Comparison of ENCODE assay signal across 8 cellular contexts in genomic region chr7:30164567-30164966, GRCh38. TPM values are rescaled to one million over a fixed set of nuclear protein-coding genes. Genes with fewer than 3 reads are reported as not detected.
A peak's percentile ranks its signal among the peaks of the same experiment; 100 is the strongest.
DNase-seq lines count a peak whose midpoint lies in the region; ATAC-seq and TF ChIP-seq lines count a peak whose summit lies in the region.

No MANE protein-coding gene starts in this region.

- H3K4me1 ChIP-seq in suprapubic skin = peaks cover 66% of the 10 kb centered on the region

- TF ChIP-seq CTCF in astrocyte of the cerebellum (IDR thresholded peaks at IDR 0.05; ENCODE audit: low read depth, low read length, missing control alignments) = peak; percentile 50
- peak; percentile 35 to 49 for TF ChIP-seq CTCF in suprapubic skin (IDR thresholded peaks at IDR 0.05)

- H3K27ac ChIP-seq in suprapubic skin = no peak overlapping the region

- TF ChIP-seq POLR2A in suprapubic skin (IDR thresholded peaks at IDR 0.05) = no peak

- DNase-seq in DMS 273 treated with DMSO at 0.1 percent for 48 hours (lab: John Stamatoyannopoulos, UW) = peak; percentile 71
- peak; percentile 48 for DNase-seq in NCI-H526 treated with DMSO at 0.1 percent for 48 hours (lab: John Stamatoyannopoulos, UW)
- peak; percentile 58 for DNase-seq in astrocyte of the cerebellum (ENCODE audit: low read depth)
- peak; percentile 73 for DNase-seq in iPS-NIHi7 (ENCODE audit: extremely low spot score)
- DNase-seq in suprapubic skin (ENCODE audit: low spot score in 2 of 2) = no peak

- no peaks in the 10 kb centered on the region for H3K9me3 ChIP-seq in suprapubic skin

- in situ Hi-C loops in astrocyte of the cerebellum (cut with HindIII; ENCODE audit: low sequenced_read_pairs) = no loop called here

- H3K4me3 ChIP-seq in astrocyte of the cerebellum (ENCODE audit: low read depth, low read length) = no peak overlapping the region
- H3K4me3 ChIP-seq in suprapubic skin = no peak overlapping the region

- ATAC-seq in HG02798 (IDR thresholded peaks at IDR 0.05; ENCODE audit: poor library complexity, unreplicated experiment) = peak; percentile 35
- ATAC-seq in GM18517 (IDR thresholded peaks at IDR 0.05; ENCODE audit: unreplicated experiment) = no peak
- ATAC-seq in HG03095 (IDR thresholded peaks at IDR 0.05; ENCODE audit: unreplicated experiment) = no peak

- no peaks in the 10 kb centered on the region for H3K27me3 ChIP-seq in suprapubic skin

- H3K36me3 ChIP-seq in suprapubic skin = peaks cover 6% of the 10 kb centered on the region

- TF ChIP-seq EP300 in suprapubic skin (IDR thresholded peaks at IDR 0.05) = no peak

- WGBS in suprapubic skin = 74% methylated on average over 6 of the region's 6 CpGs

RNA-seq across cellular contexts. Expression of gene MTURN, which starts 29.8 kb away (rescaled TPM):
- total RNA-seq in suprapubic skin = 100 to 1,000 TPM in 1 of 4 donors, 10 to 100 TPM in 3; 42.9 to 103 (median 58.0) TPM

Comparison
In these comparisons a context has a peak if more than half of its experiments do, and no peak if none do; other contexts are left out.
1. DNase-seq: peak in DMS 273 treated with DMSO at 0.1 percent for 48 hours (single experiment), NCI-H526 treated with DMSO at 0.1 percent for 48 hours (single experiment), astrocyte of the cerebellum (single experiment) and iPS-NIHi7 (single experiment); none in suprapubic skin (0 of 2).